In the genomic region with DNA sequence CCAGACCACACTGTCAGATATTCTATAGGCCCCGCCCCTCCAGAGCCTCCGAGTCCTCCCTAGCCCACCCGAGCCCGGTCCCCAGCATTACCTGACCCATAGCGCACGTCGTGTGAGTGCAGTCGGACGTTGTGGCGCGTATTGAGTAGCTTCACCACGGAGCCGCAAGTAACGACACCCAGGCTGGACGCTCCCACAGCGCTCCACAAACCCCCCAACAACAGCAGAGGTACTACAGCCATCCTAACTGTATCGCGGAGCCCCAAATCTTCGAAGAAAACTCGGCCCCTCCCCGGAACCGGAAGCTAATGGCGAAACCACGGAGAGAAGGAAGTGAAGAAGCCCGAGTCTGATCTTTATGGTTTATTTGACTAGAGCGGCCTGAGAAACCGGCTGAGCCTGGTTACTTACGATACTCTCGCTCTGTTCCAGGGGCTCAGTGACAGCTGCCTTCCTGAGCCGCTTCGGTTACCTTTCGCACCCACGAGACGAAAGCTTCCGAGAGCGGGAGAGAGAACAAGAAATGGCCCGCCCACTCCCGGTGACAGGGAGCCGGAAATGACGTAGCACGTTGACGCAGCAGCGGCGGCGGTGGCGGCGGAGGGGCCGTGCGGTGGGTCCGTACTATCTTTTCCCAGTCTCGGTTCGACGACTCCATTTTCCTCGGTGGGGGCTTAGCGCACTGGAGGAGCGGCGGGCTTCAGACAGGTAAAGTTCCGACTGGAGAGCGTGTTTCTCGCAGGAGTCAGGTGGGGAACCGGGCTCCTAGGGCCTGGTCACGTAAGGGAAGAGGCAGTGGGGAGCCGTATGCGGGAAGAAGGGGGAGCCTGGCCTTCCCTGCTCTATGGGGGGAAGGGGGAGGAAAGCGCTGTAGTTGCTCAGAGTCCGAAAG, we compare ENCODE assay signal across 8 cellular contexts. TPM values are rescaled to one million over a fixed set of nuclear protein-coding genes. Genes with fewer than 3 reads are reported as not detected.
DNase-seq lines count a peak whose midpoint lies in the region; ATAC-seq and TF ChIP-seq lines count a peak whose summit lies in the region.

A gene with protein sequence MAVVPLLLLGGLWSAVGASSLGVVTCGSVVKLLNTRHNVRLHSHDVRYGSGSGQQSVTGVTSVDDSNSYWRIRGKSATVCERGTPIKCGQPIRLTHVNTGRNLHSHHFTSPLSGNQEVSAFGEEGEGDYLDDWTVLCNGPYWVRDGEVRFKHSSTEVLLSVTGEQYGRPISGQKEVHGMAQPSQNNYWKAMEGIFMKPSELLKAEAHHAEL (minus strand): TSS at position 272 of the 892 bp plus-strand sequence. CDS start 30 bp downstream, at position 242.
A gene (plus strand): TSS at position 571 of the 892 bp plus-strand sequence. CDS start 11,197 bp downstream, outside the sequence.

- peaks cover 17% of the 10 kb centered on the region for H3K9me3 ChIP-seq in BLaER1

- H3K4me3 ChIP-seq in BLaER1 = peak within 1 kb of the TSS; percentile 88
- H3K4me3 ChIP-seq in choroid plexus epithelial cell (ENCODE audit: low read depth, low read length) = peak within 1 kb of the TSS; percentile 94

- ATAC-seq in HG03442 (IDR thresholded peaks at IDR 0.05; ENCODE audit: unreplicated experiment) = peak; percentile 87
- ATAC-seq in left colon = peak; percentile 96

- peak; percentile 93 for DNase-seq in GM19238 (ENCODE audit: insufficient read length, low spot score)
- peak; percentile 81 for DNase-seq in NCI-H524 treated with DMSO at 0.1 percent for 48 hours (lab: John Stamatoyannopoulos, UW)
- DNase-seq in activated CD4-positive, alpha-beta T cell treated with anti-CD3 and anti-CD28 coated beads for 4 hours = peak; percentile 92 to 95
- DNase-seq in choroid plexus epithelial cell (ENCODE audit: low read depth) = peak; percentile 84
- peak; percentile 85 to 94 for DNase-seq in left colon
- peak; percentile 95 for DNase-seq in stimulated activated CD4-positive, alpha-beta T cell treated with anti-CD3 and anti-CD28 coated beads, Interleukin-1b, Interleukin-23, amount 100 ng/mL, for 48 hours

- no peaks in the 10 kb centered on the region for H3K27me3 ChIP-seq in BLaER1

- peak within 1 kb of the TSS; percentile 91 for H3K27ac ChIP-seq in BLaER1

- peak within 1 kb of the TSS; percentile 90 for H3K9ac ChIP-seq in BLaER1

- H4K20me1 ChIP-seq in BLaER1 = peaks cover 78% of the 10 kb centered on the region

- peak within 1 kb of the TSS; percentile 93 for H3K4me2 ChIP-seq in BLaER1

- peaks cover 58% of the 10 kb centered on the region for H3K36me3 ChIP-seq in BLaER1

- no peak for TF ChIP-seq CTCF in choroid plexus epithelial cell (conservative IDR thresholded peaks at IDR 0.05; ENCODE audit: low read depth, low read length)

- H3K4me1 ChIP-seq in BLaER1 = peaks cover 43% of the 10 kb centered on the region

- intact Hi-C loops in left colon (cut with DNase I, micrococcal nuclease) = no loop called here

RNA-seq across cellular contexts. Expression of the first gene that starts in this region (rescaled TPM):
- total RNA-seq in left colon = 10 to 100 TPM; 51.1 to 52.3 TPM

RNA-seq across cellular contexts. Expression of the second gene that starts in this region (rescaled TPM):
- 10 to 100 TPM; 43.8 to 50.5 TPM for total RNA-seq in left colon

Comparison
In these comparisons a context has a peak if more than half of its experiments do, and no peak if none do; other contexts are left out.
1. Peak in every context shown above with its lines: DNase-seq, ATAC-seq, H3K4me3 ChIP-seq and H3K27ac ChIP-seq.